1 cellular context compared by ENCODE assay signal in genomic region chr14:100898465-100898864, GRCh38.
TF ChIP-seq lines count a peak whose summit lies in the region.

No MANE protein-coding gene starts in this region.

TF ChIP-seq in WTC11, 78 proteins besides CTCF, POLR2A, EP300 and RAD21 (continued from another document):
- TF ChIP-seq E2F5 (CRISPR knock-in tag; IDR thresholded peaks at IDR 0.05) (no peak), ERG (CRISPR knock-in tag; IDR thresholded peaks at IDR 0.05) (no peak), ARID4B (CRISPR knock-in tag; IDR thresholded peaks at IDR 0.05; ENCODE audit: borderline replicate concordance) (no peak), TEAD4 (CRISPR knock-in tag; IDR thresholded peaks at IDR 0.05) (no peak)
TF ChIP-seq in WTC11: peak in this region for 0.
